In the genomic region with DNA sequence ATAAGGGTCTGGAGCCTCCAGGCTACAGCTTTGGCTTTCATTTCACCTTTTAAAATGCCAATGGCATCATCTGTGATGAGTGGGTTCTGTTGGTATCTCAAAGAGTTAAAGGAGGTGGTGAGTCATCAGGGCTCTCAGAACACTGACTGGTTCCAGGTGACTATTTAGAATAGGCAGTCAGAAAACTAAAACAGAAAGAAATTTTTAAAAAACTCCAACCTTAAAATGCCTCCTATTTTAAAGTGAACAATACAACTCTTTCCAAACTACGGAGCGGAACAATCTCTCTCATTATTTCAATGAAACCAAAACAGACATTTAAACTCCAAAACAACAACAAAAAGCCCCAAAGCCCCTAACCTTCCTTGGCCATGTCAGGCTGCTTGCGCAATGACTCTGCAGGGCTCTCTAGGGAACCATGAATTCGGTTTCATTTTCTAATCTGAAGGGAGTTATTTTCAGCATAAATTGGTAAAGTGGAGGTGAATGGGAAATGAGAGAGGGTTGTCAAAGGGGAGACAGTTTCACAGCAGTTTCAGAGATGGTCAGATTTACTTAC, we compare ENCODE assay signal across 9 cellular contexts.
DNase-seq lines count a peak whose midpoint lies in the region; ATAC-seq, FAIRE-seq and TF ChIP-seq lines count a peak whose summit lies in the region.
"Had no signal": no experiment of that assay in that cellular context is flagged by ENCODE, and none has a peak within 500 bp of the region (broad histone marks: within the 10 kb centered on the region; RNA-seq: fewer than 3 reads in every experiment).

No MANE protein-coding gene starts in this region.

- ATAC-seq in GM18907 (IDR thresholded peaks at IDR 0.05; ENCODE audit: unreplicated experiment) (peak; percentile 98), HG03060 (IDR thresholded peaks at IDR 0.05; ENCODE audit: low read depth, unreplicated experiment) (peak; percentile 97)

- H3K9ac ChIP-seq in astrocyte (ENCODE audit: low read length) (no peak overlapping the region), subcutaneous abdominal adipose tissue (ENCODE audit: low read length in 5 of 5) (no peak overlapping the region)

- H3K27ac Mint-ChIP-seq in astrocyte (ENCODE audit: unreplicated experiment) = no peak overlapping the region

- no peak for TF ChIP-seq POLR2A in H54 (IDR thresholded peaks at IDR 0.05; ENCODE audit: low read depth, low read length)
- TF ChIP-seq POLR2A in erythroblast (IDR thresholded peaks at IDR 0.05; ENCODE audit: low read length) = no peak

- H3K4me1 ChIP-seq in astrocyte (ENCODE audit: insufficient read depth, low read length) (no peaks in the 10 kb centered on the region), subcutaneous abdominal adipose tissue (ENCODE audit: control insufficient read depth in 5 of 5, insufficient read depth in 5 of 5, low read length in 5 of 5) (peaks cover 2 to 13% (median 9%) of the 10 kb centered on the region in 5 donors)

- H4K20me1 ChIP-seq in astrocyte (ENCODE audit: insufficient read depth, low read length) = no peaks in the 10 kb centered on the region

- peaks cover 7% of the 10 kb centered on the region for H3K4me1 Mint-ChIP-seq in astrocyte (ENCODE audit: low read depth, unreplicated experiment)

- no peak overlapping the region for H2AFZ ChIP-seq in astrocyte (ENCODE audit: low read depth, low read length)

- DNase-seq in A172 (ENCODE audit: low spot score) (peak; percentile 10), astrocyte (ENCODE audit: low read depth) (peak; percentile 55), DMS153 treated with DMSO at 0.1 percent for 48 hours (lab: John Stamatoyannopoulos, UW; ENCODE audit: unreplicated experiment) (no peak), H54 (ENCODE audit: insufficient read length, low spot score) (no peak), erythroblast (lab: John Stamatoyannopoulos, UW) (no peak)

- peaks cover 3% of the 10 kb centered on the region for H3K36me3 Mint-ChIP-seq in astrocyte (ENCODE audit: low read depth, unreplicated experiment)

- FAIRE-seq in astrocyte (lab: Jason Lieb, UNC) (peak; percentile 32), H54 (lab: Jason Lieb, UNC) (no peak)

- TF ChIP-seq CTCF in astrocyte (IDR thresholded peaks at IDR 0.05; ENCODE audit: insufficient read depth, low read depth, low read length) = no peak

- H3K9me3 Mint-ChIP-seq in astrocyte (ENCODE audit: unreplicated experiment) = peaks cover 9% of the 10 kb centered on the region

- H3K4me2 ChIP-seq in astrocyte (ENCODE audit: low read length) = peak overlapping the region; percentile 74

- H3K36me3 ChIP-seq in astrocyte (ENCODE audit: insufficient read depth, low read length) = no peaks in the 10 kb centered on the region
- no peaks in the 10 kb centered on the region for H3K36me3 ChIP-seq in subcutaneous abdominal adipose tissue (ENCODE audit: control insufficient read depth in 5 of 5, insufficient read depth in 5 of 5, low read length in 5 of 5)
- H3K36me3 ChIP-seq: cardiac muscle cell had no signal

- no peak overlapping the region for H3K4me3 Mint-ChIP-seq in astrocyte (ENCODE audit: unreplicated experiment)

- no peak overlapping the region for H3K4me3 ChIP-seq in astrocyte (ENCODE audit: insufficient read depth, low read depth, low read length)
- H3K4me3 ChIP-seq in subcutaneous abdominal adipose tissue (ENCODE audit: low read depth in 1 of 5, low read length in 5 of 5) = peak overlapping the region in 4 of 5 donors; percentile 23 to 57 (median 46)
- H3K4me3 ChIP-seq: cardiac muscle cell had no signal

- H3K9me3 ChIP-seq in astrocyte (ENCODE audit: insufficient read depth, low read depth, low read length) = no peaks in the 10 kb centered on the region
- H3K9me3 ChIP-seq in subcutaneous abdominal adipose tissue (ENCODE audit: control insufficient read depth in 5 of 5, low read length in 5 of 5) = no peaks in the 10 kb centered on the region

- H3K27me3 Mint-ChIP-seq in astrocyte (ENCODE audit: low read depth, unreplicated experiment) = no peaks in the 10 kb centered on the region

- no peak overlapping the region for H3K27ac ChIP-seq in astrocyte (ENCODE audit: low read depth, low read length)
- peak overlapping the region; percentile 16 for H3K27ac ChIP-seq in subcutaneous abdominal adipose tissue (ENCODE audit: low read depth, low read length)
- H3K27ac ChIP-seq: cardiac muscle cell had no signal

- H3K27me3 ChIP-seq in astrocyte (ENCODE audit: insufficient read depth, low read length) (no peaks in the 10 kb centered on the region), subcutaneous abdominal adipose tissue (ENCODE audit: control insufficient read depth in 5 of 5, insufficient read depth in 4 of 5, low read length in 5 of 5) (no peaks in the 10 kb centered on the region)
- H3K27me3 ChIP-seq: cardiac muscle cell had no signal

- no peaks in the 10 kb centered on the region for H3K79me2 ChIP-seq in astrocyte (ENCODE audit: insufficient read depth, low read length)

Comparison
In these comparisons a context has a peak if more than half of its experiments do, and no peak if none do; other contexts are left out.
1. DNase-seq: peak in A172 (single experiment) and astrocyte (single experiment); none in DMS153 treated with DMSO at 0.1 percent for 48 hours (single experiment), H54 (single experiment) and erythroblast (0 of 2).